Comparison of ENCODE assay signal across 9 cellular contexts in the genomic region with DNA sequence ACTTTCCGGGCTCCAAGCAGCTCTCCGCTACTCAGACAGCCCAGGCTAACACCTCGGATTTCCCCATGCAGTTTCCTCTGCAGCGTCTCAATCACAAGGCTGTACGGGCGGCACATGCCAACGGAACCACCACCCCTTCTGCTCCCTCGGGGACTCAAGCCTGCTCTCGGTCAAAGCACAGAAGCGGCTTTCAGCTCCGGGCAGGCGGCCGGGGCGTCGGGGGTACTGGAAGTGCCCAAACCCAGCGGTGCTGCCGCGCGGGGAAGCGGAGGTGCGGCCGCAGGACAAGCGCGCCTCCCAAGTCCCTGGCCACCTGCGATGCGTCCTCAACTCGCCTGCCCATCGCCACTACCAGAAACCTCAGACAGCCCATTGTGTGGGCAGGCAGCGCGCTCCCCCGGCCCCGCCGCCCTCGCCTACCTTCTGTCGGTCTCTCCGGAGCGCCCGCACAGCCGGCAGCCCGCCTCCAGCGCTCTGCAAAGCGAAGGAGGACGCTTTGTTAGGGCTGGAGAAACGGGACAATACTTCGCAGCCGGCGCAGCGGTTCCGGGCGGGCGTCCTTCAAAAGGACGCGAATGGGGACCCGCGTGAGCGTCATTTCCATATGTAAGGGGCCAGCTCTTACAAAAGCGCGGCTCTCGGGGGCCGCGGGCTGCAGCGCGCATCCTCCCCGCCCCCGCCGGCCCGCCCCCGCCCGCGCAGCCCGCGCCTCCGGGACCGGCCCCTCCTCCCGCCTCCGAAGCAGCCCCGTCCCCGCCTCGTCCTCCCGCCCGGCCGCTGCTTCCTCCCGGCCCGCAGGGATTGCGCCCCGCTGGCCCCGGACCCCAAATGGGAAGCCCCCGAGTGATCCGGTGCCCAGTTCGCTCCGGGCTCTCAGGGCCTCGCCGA. TPM values are rescaled to one million over a fixed set of nuclear protein-coding genes. Genes with fewer than 3 reads are reported as not detected.
A peak's percentile ranks its signal among the peaks of the same experiment; 100 is the strongest.
DNase-seq lines count a peak whose midpoint lies in the region; ATAC-seq and TF ChIP-seq lines count a peak whose summit lies in the region.
"Had no signal": no experiment of that assay in that cellular context is flagged by ENCODE, and none has a peak within 500 bp of the region (broad histone marks: within the 10 kb centered on the region; RNA-seq: fewer than 3 reads in every experiment).

No MANE protein-coding gene starts in this region.

- peaks cover 13% of the 10 kb centered on the region for H3K27me3 Mint-ChIP-seq in activated T-helper 2 cell treated with anti-CD3 and anti-CD28 coated beads, Interferon-gamma antibody, Interleukin-2, Interleukin-4, amounts not matched to agents 10 μg/mL and 5 μg/mL and 100 μg/mL, durations not matched to agents 14 hours and 24 hours and 36 hours (ENCODE audit: low read depth)
- peaks cover 7% of the 10 kb centered on the region for H3K27me3 Mint-ChIP-seq in neural progenitor cell (ENCODE audit: insufficient read depth, low read depth)

- CTCF ChIA-PET in PC-3 (lab: Charles Lee), result interaction anchor here (0.6 to 1.2 kb wide), 5 partner anchors 28 to 116 kb away, joined by 4 to 10 read pairs (median 6); no protein-coding TSS in a partner anchor

- H3K9me3 Mint-ChIP-seq in activated T-helper 2 cell treated with anti-CD3 and anti-CD28 coated beads, Interferon-gamma antibody, Interleukin-2, Interleukin-4, amounts not matched to agents 10 μg/mL and 5 μg/mL and 100 μg/mL, durations not matched to agents 14 hours and 24 hours and 36 hours, result no peaks in the 10 kb centered on the region
- no peaks in the 10 kb centered on the region for H3K9me3 Mint-ChIP-seq in neural progenitor cell

- no peaks in the 10 kb centered on the region for H3K9me2 ChIP-seq in PC-3 (replicated peaks; ENCODE audit: low read length)

- POLR2A ChIA-PET in PC-3 (lab: Charles Lee; ENCODE audit: unreplicated experiment), result interaction anchor here (0.6 to 1.2 kb wide), 10 partner anchors 10 to 162 kb away, joined by 3 to 5 read pairs (median 4); no protein-coding TSS in a partner anchor

- peak overlapping the region; percentile 82 to 98 (median 95) for H3K27ac ChIP-seq in BLaER1 treated with 17β-estradiol and CSF1 and Interleukin-3, amounts not matched to agents 10 nM and 100 nM
- no peak overlapping the region for H3K27ac ChIP-seq in PC-3 (ENCODE audit: low read length)
- peak overlapping the region; percentile 72 for H3K27ac ChIP-seq in neural progenitor cell
- peak overlapping the region; percentile 54 for H3K27ac ChIP-seq in temporal lobe (ENCODE audit: low read depth, low read length)

- H3K4me1 Mint-ChIP-seq in activated T-helper 2 cell treated with anti-CD3 and anti-CD28 coated beads, Interferon-gamma antibody, Interleukin-2, Interleukin-4, amounts not matched to agents 10 μg/mL and 5 μg/mL and 100 μg/mL, durations not matched to agents 14 hours and 24 hours and 36 hours (ENCODE audit: low read depth), result peaks cover 47% of the 10 kb centered on the region
- H3K4me1 Mint-ChIP-seq in neural progenitor cell, result peaks cover 58% of the 10 kb centered on the region

- H3K9ac ChIP-seq in BLaER1 treated with 17β-estradiol and CSF1 and Interleukin-3, amounts not matched to agents 10 nM and 100 nM, result peak overlapping the region; percentile 87 to 99 (median 95)
- H3K9ac ChIP-seq in PC-3 (ENCODE audit: low read length) (peak overlapping the region; percentile 63), neural progenitor cell (peak overlapping the region; percentile 22)

- peak overlapping the region; percentile 90 to 99 (median 95) for H3K4me2 ChIP-seq in BLaER1 treated with 17β-estradiol and CSF1 and Interleukin-3, amounts not matched to agents 10 nM and 100 nM
- H3K4me2 ChIP-seq in PC-3 (ENCODE audit: low read length) (peak overlapping the region; percentile 94), neural progenitor cell (peak overlapping the region; percentile 84)

- no peaks in the 10 kb centered on the region for H3K9me3 ChIP-seq in BLaER1 treated with 17β-estradiol and CSF1 and Interleukin-3, amounts not matched to agents 10 nM and 100 nM (replicated peaks in 1 of 11)
- H3K9me3 ChIP-seq in PC-3 (ENCODE audit: low read length) (no peaks in the 10 kb centered on the region), neural progenitor cell (ENCODE audit: low read depth) (no peaks in the 10 kb centered on the region)

- H2AFZ ChIP-seq in PC-3 (ENCODE audit: low read length) (peak overlapping the region; percentile 77), neural progenitor cell (replicated peaks) (peak overlapping the region; percentile 68)

- peaks cover 48% of the 10 kb centered on the region for H3K79me2 ChIP-seq in PC-3 (ENCODE audit: low read length)
- H3K79me2 ChIP-seq in neural progenitor cell (ENCODE audit: low read depth), result peaks cover 50% of the 10 kb centered on the region

- DNase-seq in PC-3, result peak; percentile 40
- DNase-seq in activated T-helper 2 cell treated with anti-CD3 and anti-CD28 coated beads, Interferon-gamma antibody, Interleukin-2, Interleukin-4, amounts not matched to agents 10 μg/mL and 5 μg/mL and 100 μg/mL, durations not matched to agents 14 hours and 24 hours and 36 hours (ENCODE audit: low spot score), result peak; percentile 54
- DNase-seq in foreskin fibroblast, result peak in 1 of 2 donors; percentile 68
- peak; percentile 92 for DNase-seq in neural progenitor cell (ENCODE audit: low spot score)

- peak overlapping the region; percentile 90 for H3K4me3 Mint-ChIP-seq in activated T-helper 2 cell treated with anti-CD3 and anti-CD28 coated beads, Interferon-gamma antibody, Interleukin-2, Interleukin-4, amounts not matched to agents 10 μg/mL and 5 μg/mL and 100 μg/mL, durations not matched to agents 14 hours and 24 hours and 36 hours (ENCODE audit: low read depth)
- peak overlapping the region; percentile 98 for H3K4me3 Mint-ChIP-seq in neural progenitor cell

- intact Hi-C loops in PC-3 (cut with micrococcal nuclease), result loop anchor here (2.0 kb wide), 1 partner anchor 43 kb away; no protein-coding TSS in a partner anchor
- intact Hi-C loops in activated T-helper 2 cell treated with anti-CD3 and anti-CD28 coated beads, Interferon-gamma antibody, Interleukin-2, Interleukin-4, amounts not matched to agents 10 μg/mL and 5 μg/mL and 100 μg/mL, durations not matched to agents 14 hours and 24 hours and 36 hours (cut with micrococcal nuclease), result loop anchor here (1.0 to 10.0 kb wide), 4 partner anchors 8 to 965 kb away; no protein-coding TSS in a partner anchor

- 0 out of 2 replicates have a peak, but pooled peaks have one; percentile 5 for TF ChIP-seq CTCF in PC-3 (conservative IDR thresholded peaks at IDR 0.05; ENCODE audit: low read depth, low read length)
- no peak for TF ChIP-seq CTCF in foreskin fibroblast (IDR thresholded peaks at IDR 0.05; ENCODE audit: low read depth, low read length)
- no peak for TF ChIP-seq CTCF in neural progenitor cell (IDR thresholded peaks at IDR 0.05)

- H3K36me3 Mint-ChIP-seq in activated T-helper 2 cell treated with anti-CD3 and anti-CD28 coated beads, Interferon-gamma antibody, Interleukin-2, Interleukin-4, amounts not matched to agents 10 μg/mL and 5 μg/mL and 100 μg/mL, durations not matched to agents 14 hours and 24 hours and 36 hours (ENCODE audit: low read depth), result peaks cover 37% of the 10 kb centered on the region
- peaks cover 11% of the 10 kb centered on the region for H3K36me3 Mint-ChIP-seq in neural progenitor cell

- peaks cover 0 to 24% (median 16%) of the 10 kb centered on the region in 11 experiments; a peak in 18 of 22 replicates for H3K36me3 ChIP-seq in BLaER1 treated with 17β-estradiol and CSF1 and Interleukin-3, amounts not matched to agents 10 nM and 100 nM
- H3K36me3 ChIP-seq in PC-3 (ENCODE audit: low read depth, low read length) (no peaks in the 10 kb centered on the region; the same call in 1 of the 2 replicates), neural progenitor cell (no peaks in the 10 kb centered on the region)

- H3K27me3 ChIP-seq in BLaER1 treated with 17β-estradiol and CSF1 and Interleukin-3, amounts not matched to agents 10 nM and 100 nM, result peaks cover 0 to 3% (median 0%) of the 10 kb centered on the region in 11 experiments; a peak in 1 of 22 replicates
- H3K27me3 ChIP-seq in PC-3 (ENCODE audit: low read length) (no peaks in the 10 kb centered on the region), neural progenitor cell (peaks cover 45% of the 10 kb centered on the region)

- ATAC-seq in GM19351 (IDR thresholded peaks at IDR 0.05; ENCODE audit: unreplicated experiment), result peak; percentile 32
- ATAC-seq in HG03457 (IDR thresholded peaks at IDR 0.05; ENCODE audit: unreplicated experiment), result peak; percentile 26
- peak; percentile 41 for ATAC-seq in PC-3

- no TSS peak for BruUV-seq in PC-3 (replicated peaks; lab: Mats Ljungman, UMichigan)

- peak overlapping the region; percentile 81 to 93 (median 90) for H3K4me3 ChIP-seq in BLaER1 treated with 17β-estradiol and CSF1 and Interleukin-3, amounts not matched to agents 10 nM and 100 nM
- H3K4me3 ChIP-seq in PC-3 (ENCODE audit: low read length), result peak overlapping the region; percentile 81
- H3K4me3 ChIP-seq in foreskin fibroblast (ENCODE audit: low read depth in 1 of 2, low read length in 2 of 2), result peak overlapping the region; percentile 72
- peak overlapping the region; percentile 94 for H3K4me3 ChIP-seq in neural progenitor cell

- no peaks in the 10 kb centered on the region for H3F3A ChIP-seq in PC-3 (ENCODE audit: low read length, unreplicated experiment)
- H3F3A ChIP-seq in neural progenitor cell (ENCODE audit: low read depth), result peaks cover 31% of the 10 kb centered on the region

- H3K27ac Mint-ChIP-seq in activated T-helper 2 cell treated with anti-CD3 and anti-CD28 coated beads, Interferon-gamma antibody, Interleukin-2, Interleukin-4, amounts not matched to agents 10 μg/mL and 5 μg/mL and 100 μg/mL, durations not matched to agents 14 hours and 24 hours and 36 hours, result peak overlapping the region; percentile 52
- peak overlapping the region; percentile 98 for H3K27ac Mint-ChIP-seq in neural progenitor cell

- H4K20me1 ChIP-seq in BLaER1 treated with 17β-estradiol and CSF1 and Interleukin-3, amounts not matched to agents 10 nM and 100 nM, result peaks cover 50 to 52% (median 51%) of the 10 kb centered on the region in 11 experiments; a peak in 21 of 22 replicates
- H4K20me1 ChIP-seq in PC-3 (ENCODE audit: low read length) (peaks cover 19% of the 10 kb centered on the region; the same call in 1 of the 2 replicates), neural progenitor cell (ENCODE audit: low read depth) (peaks cover 46% of the 10 kb centered on the region)

- H3K4me1 ChIP-seq in BLaER1 treated with 17β-estradiol and CSF1 and Interleukin-3, amounts not matched to agents 10 nM and 100 nM, result peaks cover 64 to 80% (median 70%) of the 10 kb centered on the region in 10 experiments
- H3K4me1 ChIP-seq in PC-3 (ENCODE audit: insufficient read depth, low read length) (peaks cover 23% of the 10 kb centered on the region), neural progenitor cell (peaks cover 31% of the 10 kb centered on the region)

RNA-seq across cellular contexts. Expression of gene NIN, which starts 0.7 kb away (rescaled TPM):
- total RNA-seq in PC-3 (2014; rRNA removed), result 34.3 and 40.1 TPM in 2 replicates
- 43.0 and 45.1 TPM in 2 replicates for total RNA-seq in activated T-helper 2 cell treated with anti-CD3 and anti-CD28 coated beads, Interferon-gamma antibody, Interleukin-2, Interleukin-4, amounts not matched to agents 10 μg/mL and 5 μg/mL and 100 μg/mL, durations not matched to agents 14 hours and 24 hours and 36 hours
- 34.7 and 49.0 TPM in 2 replicates for total RNA-seq in neural progenitor cell (ENCODE audit: low replicate concordance)
- 43.3 TPM for total RNA-seq in temporal lobe

RNA-seq across cellular contexts. Expression of gene ABHD12B, which starts 41.6 kb away (rescaled TPM):
- total RNA-seq in PC-3 (2014; rRNA removed) (not detected in 2 replicates), neural progenitor cell (ENCODE audit: low replicate concordance) (not detected in 2 replicates), temporal lobe (not detected)
- not detected in 2 replicates for total RNA-seq in activated T-helper 2 cell treated with anti-CD3 and anti-CD28 coated beads, Interferon-gamma antibody, Interleukin-2, Interleukin-4, amounts not matched to agents 10 μg/mL and 5 μg/mL and 100 μg/mL, durations not matched to agents 14 hours and 24 hours and 36 hours
- total RNA-seq: NCI-H460 had no signal

Comparison
In these comparisons a context has a peak if more than half of its experiments do, and no peak if none do; other contexts are left out.
1. H3K9ac ChIP-seq: peak in every context shown above with its lines; median percentile 95 in BLaER1 treated with 17β-estradiol and CSF1 and Interleukin-3, amounts not matched to agents 10 nM and 100 nM; 63 in PC-3; 22 in neural progenitor cell.